Comparison of ENCODE assay signal across 8 cellular contexts in the genomic region with DNA sequence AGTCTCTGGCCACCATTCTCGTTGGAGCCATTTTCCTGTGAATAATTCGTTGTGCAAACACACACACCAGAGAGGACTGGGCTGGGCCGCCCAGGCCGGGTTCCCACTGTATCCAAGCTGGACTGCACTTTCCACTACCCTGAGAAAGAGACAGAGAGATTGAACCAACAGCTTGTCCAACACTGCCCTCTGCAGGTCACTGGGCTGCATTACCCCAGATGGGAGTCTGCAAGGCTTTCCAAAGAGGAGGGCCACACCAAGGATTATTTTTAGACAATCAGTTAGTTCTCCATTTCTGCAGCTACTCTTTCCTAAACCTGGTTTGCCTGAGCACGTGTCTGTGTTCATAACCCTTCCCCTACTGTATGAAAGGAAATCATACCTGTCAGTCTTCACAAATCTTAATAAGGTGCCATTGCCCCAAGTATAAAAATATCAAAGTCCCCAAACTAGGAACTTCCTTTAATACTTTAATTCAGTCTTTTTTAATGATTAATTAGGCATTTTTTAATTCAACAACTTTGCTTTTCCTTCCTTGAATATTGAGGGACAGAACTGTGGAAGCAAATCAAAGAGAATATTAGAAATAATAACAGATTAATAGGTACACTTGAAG. TPM values are rescaled to one million over a fixed set of nuclear protein-coding genes. Genes with fewer than 3 reads are reported as not detected.
DNase-seq lines count a peak whose midpoint lies in the region; ATAC-seq and TF ChIP-seq lines count a peak whose summit lies in the region.

No MANE protein-coding gene starts in this region.

- TF ChIP-seq CTCF in osteoblast (IDR thresholded peaks at IDR 0.05; ENCODE audit: extremely low read depth, low read depth, low read length) (peak; percentile 99), testis (IDR thresholded peaks at IDR 0.05) (peak; percentile 92 to 97 (median 94))

- WGBS in testis, 2 donors, result 5 to 7% methylated on average over 5 of the region's 5 CpGs

- intact Hi-C loops in testis (cut with DNase I; ENCODE audit: low total_unique reads), result no loop called here

- no peaks in the 10 kb centered on the region for H3K27me3 ChIP-seq in MG63
- H3K27me3 ChIP-seq in SJCRH30, result no peaks in the 10 kb centered on the region
- H3K27me3 ChIP-seq in osteoblast (ENCODE audit: insufficient read depth, low read length), result no peaks in the 10 kb centered on the region
- H3K27me3 ChIP-seq in testis, result no peaks in the 10 kb centered on the region

- DNase-seq in COLO668 (lab: John Stamatoyannopoulos, UW; ENCODE audit: unreplicated experiment) (peak; percentile 72), MG63 (peak; percentile 73), SJCRH30 (peak; percentile 70 to 94), germinal center (ENCODE audit: low spot score) (peak; percentile 57), osteoblast (ENCODE audit: insufficient read length, low spot score, missing footprints) (peak; percentile 87), testis (peak; percentile 92)
- peak; percentile 91 for DNase-seq in activated effector memory CD4-positive, alpha-beta T cell treated with anti-CD3 and anti-CD28 coated beads, Interleukin-2, amount 50 U/mL, for 16 hours

- H3K79me2 ChIP-seq in osteoblast (ENCODE audit: insufficient read depth, low read length), result no peaks in the 10 kb centered on the region

- H3K27ac ChIP-seq in SJCRH30 (no peak overlapping the region), osteoblast (ENCODE audit: low read depth, low read length) (no peak overlapping the region), testis (peak overlapping the region in 1 of 2 donors; percentile 41)

- peak overlapping the region; percentile 30 for H3K4me2 ChIP-seq in osteoblast (ENCODE audit: insufficient read depth, low read length)

- TF ChIP-seq POLR2A in testis (IDR thresholded peaks at IDR 0.05), result no peak

- H3K4me3 ChIP-seq in MG63, result no peak overlapping the region
- no peak overlapping the region for H3K4me3 ChIP-seq in SJCRH30
- no peak overlapping the region for H3K4me3 ChIP-seq in osteoblast (ENCODE audit: insufficient read depth, low read length)
- no peak overlapping the region for H3K4me3 ChIP-seq in testis

- H3K4me1 ChIP-seq in SJCRH30 (peaks cover 17% of the 10 kb centered on the region), osteoblast (ENCODE audit: insufficient read depth, low read length) (peaks cover 24% of the 10 kb centered on the region), testis (peaks cover 17% of the 10 kb centered on the region)

- H3K9me3 ChIP-seq in MG63 (no peaks in the 10 kb centered on the region), SJCRH30 (replicated peaks) (no peaks in the 10 kb centered on the region), osteoblast (ENCODE audit: low read depth, low read length) (no peaks in the 10 kb centered on the region), testis (no peaks in the 10 kb centered on the region)

- no peaks in the 10 kb centered on the region for H4K20me1 ChIP-seq in osteoblast (ENCODE audit: insufficient read depth, low read length)

- peak overlapping the region; percentile 76 for H2AFZ ChIP-seq in osteoblast (ENCODE audit: low read length)

- peak; percentile 80 for ATAC-seq in GM21529 (IDR thresholded peaks at IDR 0.05; ENCODE audit: unreplicated experiment)

- H3K36me3 ChIP-seq in MG63, result no peaks in the 10 kb centered on the region
- no peaks in the 10 kb centered on the region for H3K36me3 ChIP-seq in SJCRH30
- H3K36me3 ChIP-seq in osteoblast (ENCODE audit: insufficient read depth, low read length), result no peaks in the 10 kb centered on the region
- H3K36me3 ChIP-seq in testis (ENCODE audit: low read depth, missing control alignments), result no peaks in the 10 kb centered on the region

RNA-seq across cellular contexts. Expression of gene FGF1, which starts 13.3 kb away (rescaled TPM):
- 0.57 and 1.1 TPM in 2 replicates for total RNA-seq in MG63 (2014; rRNA removed; shearing (Covaris generic); ENCODE audit: low replicate concordance)
- total RNA-seq in SJCRH30 (2014; rRNA removed; shearing (Covaris generic)), result not detected in 2 replicates
- total RNA-seq in osteoblast (2.9 and 4.3 TPM in 2 replicates), testis (1 to 10 TPM; 2.2 to 4.4 TPM)
- 1.9 TPM for polyA plus RNA-seq in testis (ENCODE audit: insufficient read depth, low read depth, low replicate concordance)
